Comparison of ENCODE assay signal across 7 cellular contexts in the genomic region with DNA sequence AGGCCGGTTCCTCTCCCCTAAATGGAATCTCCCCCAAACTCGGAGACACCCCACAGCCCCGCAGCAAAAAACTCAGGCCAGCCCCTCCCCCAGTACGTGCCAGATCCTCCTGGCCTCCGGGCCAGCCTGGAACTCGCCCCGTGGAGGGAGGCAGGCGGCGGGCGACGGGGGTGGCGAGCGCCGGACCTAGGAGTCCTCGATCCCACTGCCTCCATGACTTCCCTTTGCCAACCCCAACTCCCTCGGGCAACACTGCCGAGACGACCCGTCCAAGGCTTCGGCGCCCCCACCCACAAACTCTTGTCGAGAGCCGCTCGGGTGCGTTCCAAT. TPM values are rescaled to one million over a fixed set of nuclear protein-coding genes. Genes with fewer than 3 reads are reported as not detected.
A peak's percentile ranks its signal among the peaks of the same experiment; 100 is the strongest.
DNase-seq lines count a peak whose midpoint lies in the region; ATAC-seq and TF ChIP-seq lines count a peak whose summit lies in the region.

No MANE protein-coding gene starts in this region.

- intact Hi-C loops in OCI-LY7 (cut with micrococcal nuclease; ENCODE audit: unreplicated experiment) = no loop called here

- H3K36me3 ChIP-seq in OCI-LY7 (ENCODE audit: insufficient read depth, low read length) = no peaks in the 10 kb centered on the region

- ATAC-seq in stimulated activated naive CD8-positive, alpha-beta T cell treated with anti-CD3 and anti-CD28 coated beads, Interleukin-15, amount 100 ng/mL, for 72 hours = no peak
- ATAC-seq in GM18867 (IDR thresholded peaks at IDR 0.05; ENCODE audit: unreplicated experiment) (no peak), GM18861 (IDR thresholded peaks at IDR 0.05; ENCODE audit: unreplicated experiment) (no peak)

- no peak overlapping the region for H3K4me3 ChIP-seq in OCI-LY7 (ENCODE audit: low read depth, low read length, poor library complexity, severe bottlenecking)

- no peak overlapping the region for H3K27ac ChIP-seq in OCI-LY7 (ENCODE audit: low read depth, low read length, poor library complexity, severe bottlenecking)

- H3K4me1 Mint-ChIP-seq in HFFc6 (ENCODE audit: low read depth) = peaks cover 23% of the 10 kb centered on the region
- H3K4me1 Mint-ChIP-seq in activated naive CD8-positive, alpha-beta T cell (ENCODE audit: low read depth) = peaks cover 4% of the 10 kb centered on the region
- H3K4me1 Mint-ChIP-seq in immature natural killer cell = peaks cover 6 to 11% of the 10 kb centered on the region in 2 donors
- peaks cover 16% of the 10 kb centered on the region for H3K4me1 Mint-ChIP-seq in stimulated activated naive CD8-positive, alpha-beta T cell treated with anti-CD3 and anti-CD28 coated beads, Interleukin-15, amount 100 ng/mL, for 72 hours

- TF ChIP-seq CTCF in HFFc6 (IDR thresholded peaks at IDR 0.05) = no peak
- no peak for TF ChIP-seq CTCF in OCI-LY7 (conservative IDR thresholded peaks at IDR 0.05; ENCODE audit: low read length)

- H3K4me1 ChIP-seq in OCI-LY7 (ENCODE audit: insufficient read depth, low read length, poor library complexity, severe bottlenecking) = no peaks in the 10 kb centered on the region

- no peaks in the 10 kb centered on the region for H3K9me3 Mint-ChIP-seq in HFFc6
- no peaks in the 10 kb centered on the region for H3K9me3 Mint-ChIP-seq in activated naive CD8-positive, alpha-beta T cell (ENCODE audit: low read depth)
- H3K9me3 Mint-ChIP-seq in immature natural killer cell = no peaks in the 10 kb centered on the region
- H3K9me3 Mint-ChIP-seq in stimulated activated naive CD8-positive, alpha-beta T cell treated with anti-CD3 and anti-CD28 coated beads, Interleukin-15, amount 100 ng/mL, for 72 hours = no peaks in the 10 kb centered on the region

- CTCF ChIA-PET in OCI-LY7 (lab: Charles Lee; ENCODE audit: unreplicated experiment) = interaction anchor here (0.7 kb wide), 1 partner anchor 35 kb away, joined by 3 read pairs; no protein-coding TSS in a partner anchor

- H3K36me3 Mint-ChIP-seq in HFFc6 (ENCODE audit: low read depth) (no peaks in the 10 kb centered on the region), immature natural killer cell (peaks cover 0 to 8% (median 0%) of the 10 kb centered on the region in 3 donors)
- H3K36me3 Mint-ChIP-seq in activated naive CD8-positive, alpha-beta T cell = no peaks in the 10 kb centered on the region

- no peak overlapping the region for H3K4me2 ChIP-seq in OCI-LY7 (ENCODE audit: low read length)

- H3K27ac Mint-ChIP-seq in HFFc6 = peak overlapping the region; percentile 73
- H3K27ac Mint-ChIP-seq in activated naive CD8-positive, alpha-beta T cell = no peak overlapping the region
- H3K27ac Mint-ChIP-seq in immature natural killer cell = no peak overlapping the region
- H3K27ac Mint-ChIP-seq in stimulated activated naive CD8-positive, alpha-beta T cell treated with anti-CD3 and anti-CD28 coated beads, Interleukin-15, amount 100 ng/mL, for 72 hours = no peak overlapping the region

- H3K27me3 Mint-ChIP-seq in HFFc6 (ENCODE audit: insufficient read depth) = no peaks in the 10 kb centered on the region
- H3K27me3 Mint-ChIP-seq in activated naive CD8-positive, alpha-beta T cell = peaks cover 29% of the 10 kb centered on the region
- H3K27me3 Mint-ChIP-seq in immature natural killer cell (ENCODE audit: low read depth in 3 of 3) = peaks cover 4 to 27% (median 5%) of the 10 kb centered on the region in 3 donors
- peaks cover 69% of the 10 kb centered on the region for H3K27me3 Mint-ChIP-seq in stimulated activated naive CD8-positive, alpha-beta T cell treated with anti-CD3 and anti-CD28 coated beads, Interleukin-15, amount 100 ng/mL, for 72 hours

- peak overlapping the region; percentile 91 for H3K4me3 Mint-ChIP-seq in HFFc6
- peak overlapping the region; percentile 67 for H3K4me3 Mint-ChIP-seq in activated naive CD8-positive, alpha-beta T cell
- H3K4me3 Mint-ChIP-seq in immature natural killer cell = peak overlapping the region; percentile 46 to 83 (median 72)
- peak overlapping the region; percentile 76 to 80 for H3K4me3 Mint-ChIP-seq in stimulated activated naive CD8-positive, alpha-beta T cell treated with anti-CD3 and anti-CD28 coated beads, Interleukin-15, amount 100 ng/mL, for 72 hours

- no peak for DNase-seq in HFFc6
- DNase-seq in immature natural killer cell = no peak
- DNase-seq in stimulated activated naive CD8-positive, alpha-beta T cell treated with anti-CD3 and anti-CD28 coated beads, Interleukin-15, amount 100 ng/mL, for 72 hours = no peak
- DNase-seq in OCI-LY7 (ENCODE audit: low spot score) = no peak

- no peaks in the 10 kb centered on the region for H3K9me2 ChIP-seq in OCI-LY7 (ENCODE audit: insufficient read depth, low read length)

- POLR2A ChIA-PET in OCI-LY7 (lab: Charles Lee) = no interaction called here

- no peaks in the 10 kb centered on the region for H3K79me2 ChIP-seq in OCI-LY7 (ENCODE audit: insufficient read depth, low read depth, low read length)

- BruUV-seq in OCI-LY7 (replicated peaks; lab: Mats Ljungman, UMichigan) = no TSS peak

- H3K9me3 ChIP-seq in OCI-LY7 (ENCODE audit: low read length) = no peaks in the 10 kb centered on the region

- H4K20me1 ChIP-seq in OCI-LY7 (ENCODE audit: insufficient read depth, low read length) = no peaks in the 10 kb centered on the region

- no peak overlapping the region for H2AFZ ChIP-seq in OCI-LY7 (ENCODE audit: low read length)

RNA-seq across cellular contexts. Expression of a gene that starts 0.4 kb away (rescaled TPM):
- total RNA-seq in HFFc6 (2021; fragmentation: NEBNext Ultra II Directional; extraction: Animal tissue kit (Norgen Biotek cat#: 25700)) = 10 to 100 TPM; 20.3 to 31.6 (median 22.4) TPM
- polyA plus RNA-seq in immature natural killer cell = not detected
- not detected in 2 replicates for total RNA-seq in OCI-LY7 (2014; rRNA removed; shearing (Covaris generic))
- not detected in 2 replicates for total RNA-seq in OCI-LY7 (2022)

RNA-seq across cellular contexts. Expression of a gene that starts 29.8 kb away (rescaled TPM):
- total RNA-seq in HFFc6 (2021; fragmentation: NEBNext Ultra II Directional; extraction: Animal tissue kit (Norgen Biotek cat#: 25700)) = 10 to 100 TPM; 32.3 to 44.4 (median 38.4) TPM
- 1 to 10 TPM in 2 of 3 donors, under 1 TPM in 1; 0.66 to 2.1 (median 1.4) TPM for polyA plus RNA-seq in immature natural killer cell
- total RNA-seq in OCI-LY7 (2014; rRNA removed; shearing (Covaris generic)) = 5.6 and 5.9 TPM in 2 replicates
- 20.6 and 23.0 TPM in 2 replicates for total RNA-seq in OCI-LY7 (2022)

Comparison
In these comparisons a context has a peak if more than half of its experiments do, and no peak if none do; other contexts are left out.
1. RNA of a gene that starts 0.4 kb away (total RNA-seq): 20.3 to 31.6 TPM in HFFc6; not detected in OCI-LY7; every median in the first group is over 10 times any median in the second.
2. Peak in every context shown above with its lines, with median percentiles within 50 percentile points of each other: H3K4me3 Mint-ChIP-seq.